26 cellular contexts compared by ENCODE assay signal in genomic region chr21:21997390-21998333, GRCh38.
DNase-seq lines count a peak whose midpoint lies in the region; ATAC-seq and TF ChIP-seq lines count a peak whose summit lies in the region.
"Had no signal": no experiment of that assay in that cellular context is flagged by ENCODE, and none has a peak within 500 bp of the region (broad histone marks: within the 10 kb centered on the region; RNA-seq: fewer than 3 reads in every experiment).

No MANE protein-coding gene starts in this region.

- no peaks in the 10 kb centered on the region for H3K36me3 ChIP-seq in naive thymus-derived CD4-positive, alpha-beta T cell (ENCODE audit: control insufficient read depth in 2 of 3, insufficient read depth in 3 of 3, low read length in 3 of 3)
- H3K36me3 ChIP-seq: ascending aorta, transverse colon, WERI-Rb-1 had no signal

- H3K9me3 ChIP-seq in naive thymus-derived CD4-positive, alpha-beta T cell (ENCODE audit: control insufficient read depth in 2 of 3, low read length in 3 of 3), result no peaks in the 10 kb centered on the region
- H3K9me3 ChIP-seq: ascending aorta, transverse colon had no signal

- TF ChIP-seq CTCF in GM13977 (IDR thresholded peaks at IDR 0.05; ENCODE audit: extremely low read depth, insufficient read depth, missing control alignments), result no peak

- intact Hi-C loops in naive thymus-derived CD4-positive, alpha-beta T cell (cut with micrococcal nuclease), result no loop called here

- H3K4me1 Mint-ChIP-seq in activated CD4-positive, alpha-beta T cell treated with anti-CD3 and anti-CD28 coated beads, Interleukin-2, amount 10 ng/mL, durations not matched to agents 7 days and 5 days, result peaks cover 7% of the 10 kb centered on the region
- H3K4me1 Mint-ChIP-seq in activated CD8-positive, alpha-beta T cell treated with anti-CD3 and anti-CD28 coated beads, Interleukin-2, amount 10 ng/mL, durations not matched to agents 7 days and 5 days (ENCODE audit: low read depth), result peaks cover 15% of the 10 kb centered on the region
- peaks cover 0 to 8% (median 0%) of the 10 kb centered on the region in 7 donors for H3K4me1 Mint-ChIP-seq in naive thymus-derived CD4-positive, alpha-beta T cell
- H3K4me1 Mint-ChIP-seq: activated CD4-positive, alpha-beta T cell treated with anti-CD3 and anti-CD28 coated beads, Interleukin-2, amount 10 ng/mL, durations not matched to agents 24 days and 14 days; activated T-helper 17 cell treated with anti-CD3 and anti-CD28 coated beads, Interleukin-2, amount 50 U/mL, for 72 hours had no signal

- no peak overlapping the region for H3K4me3 Mint-ChIP-seq in activated CD4-positive, alpha-beta T cell treated with anti-CD3 and anti-CD28 coated beads, Interleukin-2, amount 10 ng/mL, durations not matched to agents 7 days and 5 days
- no peak overlapping the region for H3K4me3 Mint-ChIP-seq in activated CD8-positive, alpha-beta T cell treated with anti-CD3 and anti-CD28 coated beads, Interleukin-2, amount 10 ng/mL, durations not matched to agents 7 days and 5 days
- no peak overlapping the region for H3K4me3 Mint-ChIP-seq in naive thymus-derived CD4-positive, alpha-beta T cell
- H3K4me3 Mint-ChIP-seq: activated CD4-positive, alpha-beta T cell treated with anti-CD3 and anti-CD28 coated beads, Interleukin-2, amount 10 ng/mL, durations not matched to agents 24 days and 14 days; activated T-helper 17 cell treated with anti-CD3 and anti-CD28 coated beads, Interleukin-2, amount 50 U/mL, for 72 hours; CD8-positive, alpha-beta T cell; effector memory CD8-positive, alpha-beta T cell had no signal

- H3K36me3 Mint-ChIP-seq in activated CD4-positive, alpha-beta T cell treated with anti-CD3 and anti-CD28 coated beads, Interleukin-2, amount 10 ng/mL, durations not matched to agents 7 days and 5 days (ENCODE audit: low read depth), result no peaks in the 10 kb centered on the region
- H3K36me3 Mint-ChIP-seq in activated CD8-positive, alpha-beta T cell treated with anti-CD3 and anti-CD28 coated beads, Interleukin-2, amount 10 ng/mL, durations not matched to agents 7 days and 5 days (ENCODE audit: low read depth), result peaks cover 2% of the 10 kb centered on the region
- no peaks in the 10 kb centered on the region for H3K36me3 Mint-ChIP-seq in naive thymus-derived CD4-positive, alpha-beta T cell
- H3K36me3 Mint-ChIP-seq: CD8-positive, alpha-beta T cell had no signal

- H3K27ac ChIP-seq in naive thymus-derived CD4-positive, alpha-beta T cell (ENCODE audit: low read depth, low read length), result no peak overlapping the region
- H3K27ac ChIP-seq: ascending aorta, coronary artery, transverse colon, WERI-Rb-1 had no signal

- DNase-seq in activated CD4-positive, alpha-beta T cell treated with anti-CD3 and anti-CD28 coated beads, Interleukin-2, amount 10 ng/mL, durations not matched to agents 7 days and 5 days, result no peak
- no peak for DNase-seq in activated CD4-positive, alpha-beta T cell treated with anti-CD3 and anti-CD28 coated beads, Interleukin-2, amount 50 U/mL, for 48 hours
- peak; percentile 19 for DNase-seq in M059J (ENCODE audit: low read depth)
- DNase-seq in activated CD8-positive, alpha-beta T cell treated with anti-CD3 and anti-CD28 coated beads, Interleukin-2, amount 10 ng/mL, durations not matched to agents 7 days and 5 days, result peak; percentile 58
- no peak for DNase-seq in naive thymus-derived CD4-positive, alpha-beta T cell
- DNase-seq in stimulated activated CD8-positive, alpha-beta memory T cell treated with anti-CD3 and anti-CD28 coated beads, Interleukin-4, amount 100 ng/mL, for 48 hours, result no peak
- no peak for DNase-seq in NOMO-1 treated with DMSO at 0.1 percent for 48 hours (lab: John Stamatoyannopoulos, UW; ENCODE audit: unreplicated experiment)
- no peak for DNase-seq in GM13977 (ENCODE audit: low spot score)
- DNase-seq: activated CD4-positive, alpha-beta T cell treated with anti-CD3 and anti-CD28 coated beads, Interleukin-2, amount 10 ng/mL, durations not matched to agents 24 days and 14 days; activated CD8-positive, alpha-beta memory T cell treated with anti-CD3 and anti-CD28 coated beads, Interleukin-2, amount 50 U/mL, for 4 hours; AML-193; CD8-positive, alpha-beta T cell; effector memory CD8-positive, alpha-beta T cell; GF-D8; head of caudate nucleus; NCI-H1436; NCI-H2107; Right ventricle myocardium superior; T1000; transverse colon; WERI-Rb-1 had no signal

- no peak overlapping the region for H3K4me3 ChIP-seq in naive thymus-derived CD4-positive, alpha-beta T cell (ENCODE audit: low read length)
- H3K4me3 ChIP-seq: ascending aorta, coronary artery, K562, transverse colon had no signal

- H3K27me3 Mint-ChIP-seq in activated CD4-positive, alpha-beta T cell treated with anti-CD3 and anti-CD28 coated beads, Interleukin-2, amount 10 ng/mL, durations not matched to agents 7 days and 5 days, result no peaks in the 10 kb centered on the region
- H3K27me3 Mint-ChIP-seq in activated CD8-positive, alpha-beta T cell treated with anti-CD3 and anti-CD28 coated beads, Interleukin-2, amount 10 ng/mL, durations not matched to agents 7 days and 5 days (ENCODE audit: low read depth), result no peaks in the 10 kb centered on the region
- H3K27me3 Mint-ChIP-seq in naive thymus-derived CD4-positive, alpha-beta T cell, result no peaks in the 10 kb centered on the region
- H3K27me3 Mint-ChIP-seq: activated CD4-positive, alpha-beta T cell treated with anti-CD3 and anti-CD28 coated beads, Interleukin-2, amount 10 ng/mL, durations not matched to agents 24 days and 14 days; activated T-helper 17 cell treated with anti-CD3 and anti-CD28 coated beads, Interleukin-2, amount 50 U/mL, for 72 hours; effector memory CD8-positive, alpha-beta T cell had no signal

- POLR2A ChIA-PET in activated CD4-positive, alpha-beta T cell treated with anti-CD3 and anti-CD28 coated beads, Interleukin-2, amount 10 ng/mL, durations not matched to agents 7 days and 5 days (lab: Charles Lee), result no interaction called here
- POLR2A ChIA-PET in activated CD8-positive, alpha-beta T cell treated with anti-CD3 and anti-CD28 coated beads, Interleukin-2, amount 10 ng/mL, durations not matched to agents 7 days and 5 days (lab: Charles Lee), result no interaction called here
- POLR2A ChIA-PET in naive thymus-derived CD4-positive, alpha-beta T cell (lab: Charles Lee), result no interaction called here

- H3K9me3 Mint-ChIP-seq in activated CD4-positive, alpha-beta T cell treated with anti-CD3 and anti-CD28 coated beads, Interleukin-2, amount 10 ng/mL, durations not matched to agents 7 days and 5 days, result peaks cover 3% of the 10 kb centered on the region
- H3K9me3 Mint-ChIP-seq in activated CD8-positive, alpha-beta T cell treated with anti-CD3 and anti-CD28 coated beads, Interleukin-2, amount 10 ng/mL, durations not matched to agents 7 days and 5 days (ENCODE audit: insufficient read depth), result peaks cover 9% of the 10 kb centered on the region
- H3K9me3 Mint-ChIP-seq in naive thymus-derived CD4-positive, alpha-beta T cell, result peaks cover 0 to 20% (median 6%) of the 10 kb centered on the region in 11 donors

- ATAC-seq in activated CD8-positive, alpha-beta T cell treated with anti-CD3 and anti-CD28 coated beads, Interleukin-2, amount 10 ng/mL, durations not matched to agents 7 days and 5 days, result peak; percentile 82
- ATAC-seq in naive thymus-derived CD4-positive, alpha-beta T cell, result peak; percentile 29
- ATAC-seq: activated T-helper 17 cell treated with anti-CD3 and anti-CD28 coated beads, Interleukin-2, amount 50 U/mL, for 72 hours; CD8-positive, alpha-beta T cell; effector memory CD8-positive, alpha-beta T cell; HCT116; K562 had no signal

- CTCF ChIA-PET in activated CD4-positive, alpha-beta T cell treated with anti-CD3 and anti-CD28 coated beads, Interleukin-2, amount 10 ng/mL, durations not matched to agents 7 days and 5 days (lab: Charles Lee), result no interaction called here
- CTCF ChIA-PET in activated CD8-positive, alpha-beta T cell treated with anti-CD3 and anti-CD28 coated beads, Interleukin-2, amount 10 ng/mL, durations not matched to agents 7 days and 5 days (lab: Charles Lee), result no interaction called here
- CTCF ChIA-PET in naive thymus-derived CD4-positive, alpha-beta T cell (lab: Charles Lee), result no interaction called here

- in situ Hi-C loops in GM13977 (cut with MboI; ENCODE audit: low pct_unique_long_range_greater_than_20kb, low sequenced_read_pairs, unreplicated experiment), result no loop called here

- peak overlapping the region; percentile 75 for H3K27ac Mint-ChIP-seq in activated CD4-positive, alpha-beta T cell treated with anti-CD3 and anti-CD28 coated beads, Interleukin-2, amount 10 ng/mL, durations not matched to agents 7 days and 5 days
- H3K27ac Mint-ChIP-seq in activated CD8-positive, alpha-beta T cell treated with anti-CD3 and anti-CD28 coated beads, Interleukin-2, amount 10 ng/mL, durations not matched to agents 7 days and 5 days, result peak overlapping the region; percentile 86
- H3K27ac Mint-ChIP-seq in naive thymus-derived CD4-positive, alpha-beta T cell, result peak overlapping the region in 1 of 9 donors; percentile 63
- H3K27ac Mint-ChIP-seq: activated CD4-positive, alpha-beta T cell treated with anti-CD3 and anti-CD28 coated beads, Interleukin-2, amount 10 ng/mL, durations not matched to agents 24 days and 14 days; activated T-helper 17 cell treated with anti-CD3 and anti-CD28 coated beads, Interleukin-2, amount 50 U/mL, for 72 hours; CD8-positive, alpha-beta T cell; effector memory CD8-positive, alpha-beta T cell had no signal

- H3K4me1 ChIP-seq in naive thymus-derived CD4-positive, alpha-beta T cell (ENCODE audit: control insufficient read depth in 2 of 2, insufficient read depth in 2 of 2, low read length in 2 of 2), result no peaks in the 10 kb centered on the region
- H3K4me1 ChIP-seq: ascending aorta, transverse colon had no signal

- no peaks in the 10 kb centered on the region for H3K27me3 ChIP-seq in naive thymus-derived CD4-positive, alpha-beta T cell (ENCODE audit: control insufficient read depth in 2 of 2, insufficient read depth in 2 of 2, low read length in 2 of 2)
- H3K27me3 ChIP-seq: ascending aorta, transverse colon had no signal

Comparison
In these comparisons a context has a peak if more than half of its experiments do, and no peak if none do; other contexts are left out.
1. DNase-seq: peak in M059J (single experiment) and activated CD8-positive, alpha-beta T cell treated with anti-CD3 and anti-CD28 coated beads, Interleukin-2, amount 10 ng/mL, durations not matched to agents 7 days and 5 days (single experiment); none in activated CD4-positive, alpha-beta T cell treated with anti-CD3 and anti-CD28 coated beads, Interleukin-2, amount 10 ng/mL, durations not matched to agents 7 days and 5 days (single experiment), activated CD4-positive, alpha-beta T cell treated with anti-CD3 and anti-CD28 coated beads, Interleukin-2, amount 50 U/mL, for 48 hours (0 of 2), naive thymus-derived CD4-positive, alpha-beta T cell (0 of 9), stimulated activated CD8-positive, alpha-beta memory T cell treated with anti-CD3 and anti-CD28 coated beads, Interleukin-4, amount 100 ng/mL, for 48 hours (single experiment), NOMO-1 treated with DMSO at 0.1 percent for 48 hours (single experiment) and GM13977 (single experiment).